Comparison of ENCODE assay signal across 1 cellular context in genomic region chr14:94392510-94392935, GRCh38.
TF ChIP-seq lines count a peak whose summit lies in the region.

No MANE protein-coding gene starts in this region.

TF ChIP-seq in WTC11, 78 proteins besides CTCF, POLR2A, EP300 and RAD21 (continued from another document):
- no peak for TF ChIP-seq ZNF425 (CRISPR knock-in tag; conservative IDR thresholded peaks at IDR 0.05)
- no peak for TF ChIP-seq CREB1 (CRISPR knock-in tag; IDR thresholded peaks at IDR 0.05)
- no peak for TF ChIP-seq NR3C1 (CRISPR knock-in tag; conservative IDR thresholded peaks at IDR 0.05; ENCODE audit: low read depth)
- TF ChIP-seq SOX15 (CRISPR knock-in tag; IDR thresholded peaks at IDR 0.05) = no peak
- no peak for TF ChIP-seq ZBTB21 (CRISPR knock-in tag; IDR thresholded peaks at IDR 0.05; ENCODE audit: borderline replicate concordance)
- no peak for TF ChIP-seq ZNF416 (CRISPR knock-in tag; IDR thresholded peaks at IDR 0.05)
- TF ChIP-seq HMGXB4 (CRISPR knock-in tag; IDR thresholded peaks at IDR 0.05) = no peak
- no peak for TF ChIP-seq ATF3 (CRISPR knock-in tag; conservative IDR thresholded peaks at IDR 0.05)
- TF ChIP-seq ELF4 (CRISPR knock-in tag; IDR thresholded peaks at IDR 0.05; ENCODE audit: low read depth) = no peak
